30 cellular contexts compared by ENCODE assay signal in genomic region chr6:30776361-30777223, GRCh38. TPM values are rescaled to one million over a fixed set of nuclear protein-coding genes. Genes with fewer than 3 reads are reported as not detected.
DNase-seq lines count a peak whose midpoint lies in the region; ATAC-seq and TF ChIP-seq lines count a peak whose summit lies in the region.
"Had no signal": no experiment of that assay in that cellular context is flagged by ENCODE, and none has a peak within 500 bp of the region (broad histone marks: within the 10 kb centered on the region; RNA-seq: fewer than 3 reads in every experiment).

No MANE protein-coding gene starts in this region.

- H3K4me1 ChIP-seq in mesenchymal stem cell (ENCODE audit: control insufficient read depth, insufficient read depth, low read depth, low read length) (peaks cover 18% of the 10 kb centered on the region), vagina (peaks cover 35% of the 10 kb centered on the region)

- peak overlapping the region; percentile 40 for H4K91ac ChIP-seq in mesenchymal stem cell (ENCODE audit: low read length)

- no peak overlapping the region for H4K8ac ChIP-seq in mesenchymal stem cell (ENCODE audit: low read length)

- H3K4ac ChIP-seq in mesenchymal stem cell (ENCODE audit: low read depth in 1 of 2, low read length in 2 of 2), result peak overlapping the region in 1 of 2 experiments; percentile 62

- H3K9me3 Mint-ChIP-seq in activated CD4-positive, alpha-beta T cell treated with anti-CD3 and anti-CD28 coated beads, Interleukin-2, amount 10 ng/mL, durations not matched to agents 24 days and 14 days, result no peaks in the 10 kb centered on the region
- H3K9me3 Mint-ChIP-seq in activated naive CD8-positive, alpha-beta T cell (ENCODE audit: low read depth), result no peaks in the 10 kb centered on the region
- H3K9me3 Mint-ChIP-seq: activated B cell treated with CpG ODN at 0.5 μM for 24 hours; activated naive CD4-positive, alpha-beta T cell treated with anti-CD3 and anti-CD28 coated beads, Interleukin-2, amount 10 ng/mL, durations not matched to agents 7 days and 5 days; HFFc6 had no signal

- DNase-seq in activated CD4-positive, alpha-beta T cell treated with anti-CD3 and anti-CD28 coated beads, Interleukin-2, amount 10 ng/mL, durations not matched to agents 24 days and 14 days, result no peak
- no peak for DNase-seq in activated CD4-positive, alpha-beta T cell treated with anti-CD3 and anti-CD28 coated beads, Interleukin-2, amount 50 U/mL, for 48 hours
- no peak for DNase-seq in mesenchymal stem cell
- no peak for DNase-seq in vagina (ENCODE audit: extremely low spot score in 2 of 2)
- DNase-seq in superior temporal gyrus (ENCODE audit: extremely low spot score), result no peak
- no peak for DNase-seq in COR-L47 (lab: John Stamatoyannopoulos, UW)
- DNase-seq: 8988T; activated B cell treated with CpG ODN at 0.5 μM for 24 hours; activated CD8-positive, alpha-beta memory T cell treated with anti-CD3 and anti-CD28 coated beads, Interleukin-2, amount 50 U/mL, for 4 hours; activated naive CD4-positive, alpha-beta T cell treated with anti-CD3 and anti-CD28 coated beads, Interleukin-2, amount 10 ng/mL, durations not matched to agents 7 days and 5 days; caudate nucleus; DMS79; endodermal cell; foreskin melanocyte; GDM1; GM23248; HFFc6; mammary epithelial cell; NCI-H1105 treated with DMSO at 0.1 percent for 48 hours; NCI-H2029; NCI-H2227 treated with DMSO at 0.1 percent for 48 hours; NCI-H526 treated with DMSO at 0.1 percent for 48 hours; right lobe of liver; stimulated activated CD4-positive, alpha-beta T cell treated with anti-CD3 and anti-CD28 coated beads, Interleukin-4, amount 100 ng/mL, for 4 hours; stimulated activated naive CD4-positive, alpha-beta T cell; testis had no signal

- WGBS in mesenchymal stem cell, result 100% methylated on average over 3 of the region's 5 CpGs

- H2BK12ac ChIP-seq in mesenchymal stem cell (ENCODE audit: low read length in 2 of 2), result peak overlapping the region in 1 of 2 experiments; percentile 90

- H3K18ac ChIP-seq in mesenchymal stem cell (ENCODE audit: low read depth in 1 of 2, low read length in 2 of 2), result peak overlapping the region in 1 of 2 experiments; percentile 77

- H3K27me3 Mint-ChIP-seq in activated CD4-positive, alpha-beta T cell treated with anti-CD3 and anti-CD28 coated beads, Interleukin-2, amount 10 ng/mL, durations not matched to agents 24 days and 14 days, result no peaks in the 10 kb centered on the region
- no peaks in the 10 kb centered on the region for H3K27me3 Mint-ChIP-seq in activated naive CD8-positive, alpha-beta T cell

- peak overlapping the region; percentile 66 for H3K27ac Mint-ChIP-seq in activated CD4-positive, alpha-beta T cell treated with anti-CD3 and anti-CD28 coated beads, Interleukin-2, amount 10 ng/mL, durations not matched to agents 24 days and 14 days
- H3K27ac Mint-ChIP-seq in activated naive CD8-positive, alpha-beta T cell, result peak overlapping the region; percentile 37
- H3K27ac Mint-ChIP-seq: activated B cell treated with CpG ODN at 0.5 μM for 24 hours; activated naive CD4-positive, alpha-beta T cell treated with anti-CD3 and anti-CD28 coated beads, Interleukin-2, amount 10 ng/mL, durations not matched to agents 7 days and 5 days; endodermal cell; HFFc6 had no signal

- H2AFZ ChIP-seq in mesenchymal stem cell (ENCODE audit: low read depth, low read length), result no peak overlapping the region
- H2AFZ ChIP-seq: GM23248 had no signal

- no peak overlapping the region for H2BK120ac ChIP-seq in mesenchymal stem cell (ENCODE audit: low read depth, low read length)

- H3K79me1 ChIP-seq in mesenchymal stem cell (replicated peaks; ENCODE audit: low read length, poor library complexity, severe bottlenecking), result no peaks in the 10 kb centered on the region

- no peak for ATAC-seq in HG03039 (IDR thresholded peaks at IDR 0.05; ENCODE audit: unreplicated experiment)

- H3K4me1 Mint-ChIP-seq in activated CD4-positive, alpha-beta T cell treated with anti-CD3 and anti-CD28 coated beads, Interleukin-2, amount 10 ng/mL, durations not matched to agents 24 days and 14 days, result peaks cover 71% of the 10 kb centered on the region
- H3K4me1 Mint-ChIP-seq in activated naive CD8-positive, alpha-beta T cell (ENCODE audit: low read depth), result peaks cover 57% of the 10 kb centered on the region

- H3K4me3 ChIP-seq in mesenchymal stem cell (ENCODE audit: insufficient read depth in 1 of 2, low read depth in 1 of 2, low read length in 2 of 2), result no peak overlapping the region
- H3K4me3 ChIP-seq in vagina, result no peak overlapping the region
- H3K4me3 ChIP-seq: esophagus muscularis mucosa, GM23248, right lobe of liver, SJSA1, testis had no signal

- no peak overlapping the region for H2BK5ac ChIP-seq in mesenchymal stem cell (ENCODE audit: low read depth, low read length, poor library complexity, severe bottlenecking)

- H3K14ac ChIP-seq in mesenchymal stem cell (ENCODE audit: low read length in 2 of 2), result no peak overlapping the region

- no peaks in the 10 kb centered on the region for H3K27me3 ChIP-seq in mesenchymal stem cell (ENCODE audit: control insufficient read depth in 1 of 2, insufficient read depth in 1 of 2, low read length in 2 of 2)
- H3K27me3 ChIP-seq in vagina, result no peaks in the 10 kb centered on the region
- H3K27me3 ChIP-seq: esophagus muscularis mucosa, right lobe of liver, SJSA1, testis had no signal

- no peak overlapping the region for H3K23ac ChIP-seq in mesenchymal stem cell (ENCODE audit: low read length in 2 of 2)

- no peak overlapping the region for H3K4me2 ChIP-seq in mesenchymal stem cell (ENCODE audit: low read length, poor library complexity, severe bottlenecking)

- no peaks in the 10 kb centered on the region for H3K36me3 ChIP-seq in mesenchymal stem cell (ENCODE audit: control insufficient read depth in 1 of 2, insufficient read depth in 2 of 2, low read depth in 1 of 2, low read length in 2 of 2)
- H3K36me3 ChIP-seq in vagina, result no peaks in the 10 kb centered on the region
- H3K36me3 ChIP-seq: esophagus muscularis mucosa, right lobe of liver, SJSA1 had no signal

- H3K27ac ChIP-seq in mesenchymal stem cell (ENCODE audit: low read length, poor library complexity, severe bottlenecking) (no peak overlapping the region), vagina (no peak overlapping the region)
- H3K27ac ChIP-seq: esophagus muscularis mucosa, GM23248, right lobe of liver, SJSA1, testis had no signal

- H2BK15ac ChIP-seq in mesenchymal stem cell (ENCODE audit: low read depth, poor library complexity, severe bottlenecking), result no peak overlapping the region

- no peak overlapping the region for H3K9ac ChIP-seq in mesenchymal stem cell (ENCODE audit: low read length)
- H3K9ac ChIP-seq: GM23248 had no signal

- H3K4me3 Mint-ChIP-seq in activated CD4-positive, alpha-beta T cell treated with anti-CD3 and anti-CD28 coated beads, Interleukin-2, amount 10 ng/mL, durations not matched to agents 24 days and 14 days, result no peak overlapping the region
- H3K4me3 Mint-ChIP-seq in activated naive CD8-positive, alpha-beta T cell, result no peak overlapping the region
- H3K4me3 Mint-ChIP-seq: activated B cell treated with CpG ODN at 0.5 μM for 24 hours; activated naive CD4-positive, alpha-beta T cell treated with anti-CD3 and anti-CD28 coated beads, Interleukin-2, amount 10 ng/mL, durations not matched to agents 7 days and 5 days; endodermal cell; HFFc6 had no signal

- TF ChIP-seq POLR2A in vagina (IDR thresholded peaks at IDR 0.05), result no peak

- peak overlapping the region; percentile 74 for H2AK5ac ChIP-seq in mesenchymal stem cell (ENCODE audit: low read length, severe bottlenecking)

- intact Hi-C loops in activated CD4-positive, alpha-beta T cell treated with anti-CD3 and anti-CD28 coated beads, Interleukin-2, amount 10 ng/mL, durations not matched to agents 24 days and 14 days (cut with micrococcal nuclease), result no loop called here
- intact Hi-C loops in vagina (cut with DNase I), result no loop called here

- H3K36me3 Mint-ChIP-seq in activated CD4-positive, alpha-beta T cell treated with anti-CD3 and anti-CD28 coated beads, Interleukin-2, amount 10 ng/mL, durations not matched to agents 24 days and 14 days (ENCODE audit: low read depth), result peaks cover 2% of the 10 kb centered on the region
- no peaks in the 10 kb centered on the region for H3K36me3 Mint-ChIP-seq in activated naive CD8-positive, alpha-beta T cell

- H3K9me3 ChIP-seq in mesenchymal stem cell (ENCODE audit: control insufficient read depth, low read length) (no peaks in the 10 kb centered on the region), vagina (no peaks in the 10 kb centered on the region)
- H3K9me3 ChIP-seq: esophagus muscularis mucosa, right lobe of liver, SJSA1, testis had no signal

- TF ChIP-seq CTCF in vagina (IDR thresholded peaks at IDR 0.05), result no peak

RNA-seq across cellular contexts. Expression of gene IER3, which starts 32.2 kb away (rescaled TPM):
- 512 and 516 TPM in 2 replicates for total RNA-seq in activated CD4-positive, alpha-beta T cell treated with anti-CD3 and anti-CD28 coated beads, Interleukin-2, amount 10 ng/mL, durations not matched to agents 24 days and 14 days
- 220 TPM for polyA plus RNA-seq in mesenchymal stem cell (2013, experiment 1 of 2)
- 207 TPM for polyA plus RNA-seq in mesenchymal stem cell (2013, experiment 2 of 2)
- 40.5 TPM for total RNA-seq in vagina

RNA-seq across cellular contexts. Expression of gene FLOT1, which starts 34.1 kb away (rescaled TPM):
- 239 and 260 TPM in 2 replicates for total RNA-seq in activated CD4-positive, alpha-beta T cell treated with anti-CD3 and anti-CD28 coated beads, Interleukin-2, amount 10 ng/mL, durations not matched to agents 24 days and 14 days
- polyA plus RNA-seq in mesenchymal stem cell (2013, experiment 1 of 2), result 120 TPM
- polyA plus RNA-seq in mesenchymal stem cell (2013, experiment 2 of 2), result 118 TPM
- 165 TPM for total RNA-seq in vagina

RNA-seq across cellular contexts. Expression of gene TUBB, which starts 56.4 kb away (rescaled TPM):
- 1,084 and 1,089 TPM in 2 replicates for total RNA-seq in activated CD4-positive, alpha-beta T cell treated with anti-CD3 and anti-CD28 coated beads, Interleukin-2, amount 10 ng/mL, durations not matched to agents 24 days and 14 days
- 839 TPM for polyA plus RNA-seq in mesenchymal stem cell (2013, experiment 1 of 2)
- polyA plus RNA-seq in mesenchymal stem cell (2013, experiment 2 of 2), result 819 TPM
- 293 TPM for total RNA-seq in vagina

RNA-seq across cellular contexts. Expression of gene MDC1, which starts 59.5 kb away (rescaled TPM):
- 93.9 and 97.2 TPM in 2 replicates for total RNA-seq in activated CD4-positive, alpha-beta T cell treated with anti-CD3 and anti-CD28 coated beads, Interleukin-2, amount 10 ng/mL, durations not matched to agents 24 days and 14 days
- polyA plus RNA-seq in mesenchymal stem cell (2013, experiment 1 of 2), result 9.8 TPM
- polyA plus RNA-seq in mesenchymal stem cell (2013, experiment 2 of 2), result 8.6 TPM
- total RNA-seq in vagina, result 12.3 TPM

Comparison
In these comparisons a context has a peak if more than half of its experiments do, and no peak if none do; other contexts are left out.
1. RNA of gene IER3, which starts 32.2 kb away (total RNA-seq): 512 to 516 TPM in activated CD4-positive, alpha-beta T cell treated with anti-CD3 and anti-CD28 coated beads, Interleukin-2, amount 10 ng/mL, durations not matched to agents 24 days and 14 days; 40.5 TPM in vagina (single experiment); every median in the first group is over 10 times any median in the second.